23 cellular contexts compared by ENCODE assay signal in genomic region chr11:111851067-111851466, GRCh38. TPM values are rescaled to one million over a fixed set of nuclear protein-coding genes. Genes with fewer than 3 reads are reported as not detected.
DNase-seq lines count a peak whose midpoint lies in the region; ATAC-seq, FAIRE-seq and TF ChIP-seq lines count a peak whose summit lies in the region.
"Had no signal": no experiment of that assay in that cellular context is flagged by ENCODE, and none has a peak within 500 bp of the region (broad histone marks: within the 10 kb centered on the region; RNA-seq: fewer than 3 reads in every experiment).

No MANE protein-coding gene starts in this region.

- ATAC-seq in right lobe of liver, result peak; percentile 27 to 58 (median 50)
- no peak for ATAC-seq in HepG2
- ATAC-seq in left lobe of liver, result peak; percentile 59
- ATAC-seq in HG03565 (IDR thresholded peaks at IDR 0.05; ENCODE audit: unreplicated experiment), result no peak
- ATAC-seq: GM12878 had no signal

- H3K27ac ChIP-seq in right lobe of liver (peak overlapping the region in 1 of 3 donors; percentile 27), HepG2 (ENCODE audit: extremely low read length, insufficient read depth, low read length) (no peak overlapping the region)
- H3K27ac ChIP-seq: BLaER1 had no signal

- peaks cover 0 to 30% (median 4%) of the 10 kb centered on the region in 4 donors for H3K36me3 ChIP-seq in right lobe of liver
- H3K36me3 ChIP-seq in HepG2 (replicated peaks in 1 of 2; ENCODE audit: control insufficient read depth in 1 of 2, insufficient read depth in 2 of 2, low read length in 2 of 2), result peaks cover 5 to 44% of the 10 kb centered on the region in 2 experiments
- peaks cover 28% of the 10 kb centered on the region for H3K36me3 ChIP-seq in adipocyte (ENCODE audit: control insufficient read depth, insufficient read depth, low read length, severe bottlenecking)

- FAIRE-seq in HepG2 (lab: Jason Lieb, UNC), result no peak
- FAIRE-seq: GM12878, GM19239 had no signal

- H3K9me3 ChIP-seq in right lobe of liver, result no peaks in the 10 kb centered on the region
- no peaks in the 10 kb centered on the region for H3K9me3 ChIP-seq in HepG2 (ENCODE audit: low read length)
- H3K9me3 ChIP-seq in adipocyte (ENCODE audit: control insufficient read depth, low read length), result no peaks in the 10 kb centered on the region
- H3K9me3 ChIP-seq: BE2C, BLaER1 had no signal

- in situ Hi-C loops in HepG2 (cut with HindIII; ENCODE audit: extremely low pct_ligation_motif_present, low pct_unique_long_range_greater_than_20kb), result no loop called here

- no peaks in the 10 kb centered on the region for H3K79me2 ChIP-seq in HepG2 (ENCODE audit: insufficient read depth, low read length)

- intact Hi-C loops in right lobe of liver (cut with DNase I), result no loop called here
- intact Hi-C loops in HepG2 (cut with micrococcal nuclease; ENCODE audit: unreplicated experiment), result no loop called here

- TF ChIP-seq CTCF in right lobe of liver (IDR thresholded peaks at IDR 0.05) (no peak), HepG2 (CRISPR knock-in tag; IDR thresholded peaks at IDR 0.05) (no peak)

- no peak overlapping the region for H2AFZ ChIP-seq in HepG2 (ENCODE audit: low read length)

- no peak for TF ChIP-seq POLR2A in right lobe of liver (IDR thresholded peaks at IDR 0.05)
- no peak for TF ChIP-seq POLR2A in HepG2 (IDR thresholded peaks at IDR 0.05; ENCODE audit: insufficient read depth in 1 of 2, low read depth in 2 of 2, low read length in 2 of 2)
- TF ChIP-seq POLR2A in erythroblast (IDR thresholded peaks at IDR 0.05; ENCODE audit: low read length), result no peak

- WGBS in right lobe of liver (ENCODE audit: insufficient coverage, low coverage, low lambda C conversion rate, missing lambda C conversion rate), result 47% methylated on average over 8 of the region's 8 CpGs
- 99% methylated on average over 8 of the region's 8 CpGs for WGBS in HepG2 (ENCODE audit: low lambda C conversion rate)

- H3K4me3 ChIP-seq in right lobe of liver, result no peak overlapping the region
- H3K4me3 ChIP-seq in HepG2 (replicated peaks in 1 of 3; ENCODE audit: insufficient read depth in 1 of 3, low read depth in 2 of 3, low read length in 3 of 3), result no peak overlapping the region
- no peak overlapping the region for H3K4me3 ChIP-seq in adipocyte (ENCODE audit: low read length)
- H3K4me3 ChIP-seq: BLaER1, GM12878 had no signal

- DNase-seq in right lobe of liver (peak in 2 of 3 donors; percentile 28 to 51), HepG2 (ENCODE audit: low spot score) (no peak), adipocyte (ENCODE audit: low read depth) (no peak), left lobe of liver (ENCODE audit: low spot score) (no peak), RPMI8226 (no peak), erythroblast (lab: John Stamatoyannopoulos, UW) (no peak)
- DNase-seq: 8988T; ACHN; BE2C; C1 segment of cervical spinal cord; CD4-positive, alpha-beta memory T cell; CD4-positive, CD25-positive, alpha-beta regulatory T cell; CD8-positive, alpha-beta memory T cell; COR-L47; DMS 273 treated with DMSO at 0.1 percent for 48 hours; DMS153; DMS79; DND-41; GDM1 had no signal

- TF ChIP-seq EP300 in HepG2 (IDR thresholded peaks at IDR 0.05; ENCODE audit: low read depth in 2 of 2, low read length in 2 of 2) (no peak), HepG2 (CRISPR knock-in tag; IDR thresholded peaks at IDR 0.05; ENCODE audit: borderline replicate concordance) (no peak)

- H3K9ac ChIP-seq in HepG2 (ENCODE audit: insufficient read depth, low read depth, low read length), result no peak overlapping the region
- H3K9ac ChIP-seq in adipocyte (ENCODE audit: low read length), result peak overlapping the region; percentile 69
- H3K9ac ChIP-seq: BLaER1 had no signal

- H4K20me1 ChIP-seq in HepG2 (ENCODE audit: insufficient read depth, low read length), result no peaks in the 10 kb centered on the region
- H4K20me1 ChIP-seq: BLaER1 had no signal

- H3K27me3 ChIP-seq in right lobe of liver, result no peaks in the 10 kb centered on the region
- no peaks in the 10 kb centered on the region for H3K27me3 ChIP-seq in HepG2 (ENCODE audit: control insufficient read depth in 1 of 2, insufficient read depth in 2 of 2, low read length in 2 of 2)
- H3K27me3 ChIP-seq in adipocyte (replicated peaks; ENCODE audit: control insufficient read depth, insufficient read depth, low read length), result no peaks in the 10 kb centered on the region
- H3K27me3 ChIP-seq: BE2C, BLaER1 had no signal

- no TSS peak for BruUV-seq in HepG2 (replicated peaks; lab: Mats Ljungman, UMichigan)

- H3K4me1 ChIP-seq in right lobe of liver (peaks cover 0 to 9% (median 0%) of the 10 kb centered on the region in 4 donors), HepG2 (ENCODE audit: insufficient read depth, low read length) (no peaks in the 10 kb centered on the region), adipocyte (ENCODE audit: control insufficient read depth, insufficient read depth, low read length) (peaks cover 35% of the 10 kb centered on the region)
- H3K4me1 ChIP-seq: BE2C, BLaER1 had no signal

- no peak overlapping the region for H3K4me2 ChIP-seq in HepG2 (ENCODE audit: low read depth, low read length)
- H3K4me2 ChIP-seq: BLaER1 had no signal

- TF ChIP-seq RAD21 in HepG2 (CRISPR knock-in tag; IDR thresholded peaks at IDR 0.05), result no peak

- CTCF ChIA-PET in HepG2 (lab: Yijun Ruan, JAX; ENCODE audit: low intra/inter-chr PET ratio, low total read pairs), result interaction anchor here (1.6 kb wide), 1 partner anchor 286 kb away, joined by 6 read pairs; no protein-coding TSS in a partner anchor

- POLR2A ChIA-PET in HepG2 (lab: Yijun Ruan, JAX), result interaction anchor here (0.7 kb wide), 1 partner anchor 264 kb away, joined by 4 read pairs; no protein-coding TSS in a partner anchor

RNA-seq across cellular contexts. Expression of gene ALG9, which starts 20.3 kb away (rescaled TPM):
- total RNA-seq in right lobe of liver (10 to 100 TPM; 15.0 to 20.8 (median 18.2) TPM), HepG2 (2016; rRNA removed; fragmentation: Illumina TruSeq; extraction: Trizol) (24.4 and 39.4 TPM in 2 replicates), left lobe of liver (15.0 TPM)
- total RNA-seq in HepG2 (2016; cell fraction: cytosol; rRNA removed; fragmentation: Illumina TruSeq; extraction: Trizol; ENCODE audit: low read depth), result 18.6 and 19.8 TPM in 2 replicates
- 25.1 and 39.1 TPM in 2 replicates for total RNA-seq in HepG2 (2016; cell fraction: insoluble cytoplasmic fraction; rRNA removed; fragmentation: Illumina TruSeq; extraction: Trizol)
- total RNA-seq in HepG2 (2016; cell fraction: membrane; rRNA removed; fragmentation: Illumina TruSeq; extraction: Trizol), result 28.3 and 30.8 TPM in 2 replicates
- total RNA-seq in HepG2 (2016; cell fraction: nucleus; rRNA removed; fragmentation: Illumina TruSeq; extraction: Trizol), result 31.7 and 38.6 TPM in 2 replicates
- polyA plus RNA-seq in HepG2 (2011; rRNA removed), result 33.8 and 40.6 TPM in 2 replicates
- 25.7 and 32.6 TPM in 2 replicates for polyA plus RNA-seq in HepG2 (2011; cell fraction: cytosol; rRNA removed)
- 52.6 and 59.8 TPM in 2 replicates for polyA plus RNA-seq in HepG2 (2011; cell fraction: nucleus; rRNA removed)
- 25.2 and 28.4 TPM in 2 replicates for polyA plus RNA-seq in HepG2 (2012)
- 10.2 and 12.4 TPM in 2 replicates for polyA plus RNA-seq in HepG2 (2016; cell fraction: cytosol; fragmentation: Illumina TruSeq; extraction: Trizol; ENCODE audit: low read depth)
- 15.6 and 18.2 TPM in 2 replicates for polyA plus RNA-seq in HepG2 (2016; cell fraction: insoluble cytoplasmic fraction; fragmentation: Illumina TruSeq; extraction: Trizol; ENCODE audit: low read depth)
- 19.2 and 23.0 TPM in 2 replicates for polyA plus RNA-seq in HepG2 (2016; cell fraction: membrane; fragmentation: Illumina TruSeq; extraction: Trizol; ENCODE audit: low read depth)
- 37.0 and 41.3 TPM in 2 replicates for polyA plus RNA-seq in HepG2 (2016; cell fraction: nucleus; fragmentation: Illumina TruSeq; extraction: Trizol; ENCODE audit: insufficient read depth, low read depth)
- polyA minus RNA-seq in HepG2 (2011; rRNA and poly(A)+ RNA removed; ENCODE audit: low replicate concordance), result 46.1 and 69.1 TPM in 2 replicates
- polyA minus RNA-seq in HepG2 (2011; cell fraction: cytosol; rRNA and poly(A)+ RNA removed), result 34.0 and 38.6 TPM in 2 replicates
- 65.0 and 65.9 TPM in 2 replicates for polyA minus RNA-seq in HepG2 (2011; cell fraction: nucleus; rRNA and poly(A)+ RNA removed)

RNA-seq across cellular contexts. Expression of gene FDXACB1, which starts 27.9 kb away (rescaled TPM):
- 1 to 10 TPM in 4 of 6 experiments, under 1 TPM in 2; 0.90 to 1.3 (median 1.1) TPM for total RNA-seq in right lobe of liver
- total RNA-seq in HepG2 (2016; rRNA removed; fragmentation: Illumina TruSeq; extraction: Trizol), result 3.4 and 5.5 TPM in 2 replicates
- total RNA-seq in HepG2 (2016; cell fraction: cytosol; rRNA removed; fragmentation: Illumina TruSeq; extraction: Trizol; ENCODE audit: low read depth), result 0.61 and 0.79 TPM in 2 replicates
- total RNA-seq in HepG2 (2016; cell fraction: insoluble cytoplasmic fraction; rRNA removed; fragmentation: Illumina TruSeq; extraction: Trizol), result 3.7 and 5.0 TPM in 2 replicates
- total RNA-seq in HepG2 (2016; cell fraction: membrane; rRNA removed; fragmentation: Illumina TruSeq; extraction: Trizol), result 2.2 and 2.8 TPM in 2 replicates
- total RNA-seq in HepG2 (2016; cell fraction: nucleus; rRNA removed; fragmentation: Illumina TruSeq; extraction: Trizol), result 2.6 and 2.8 TPM in 2 replicates
- polyA plus RNA-seq in HepG2 (2011; rRNA removed), result 1.1 and 1.2 TPM in 2 replicates
- polyA plus RNA-seq in HepG2 (2011; cell fraction: cytosol; rRNA removed), result 0.59 and 0.86 TPM in 2 replicates
- 0.71 and 1.1 TPM in 2 replicates for polyA plus RNA-seq in HepG2 (2011; cell fraction: nucleus; rRNA removed)
- 0.97 and 0.98 TPM in 2 replicates for polyA plus RNA-seq in HepG2 (2012)
- polyA plus RNA-seq in HepG2 (2016; cell fraction: cytosol; fragmentation: Illumina TruSeq; extraction: Trizol; ENCODE audit: low read depth), result 0.36 and 0.42 TPM in 2 replicates
- 3.0 and 3.3 TPM in 2 replicates for polyA plus RNA-seq in HepG2 (2016; cell fraction: insoluble cytoplasmic fraction; fragmentation: Illumina TruSeq; extraction: Trizol; ENCODE audit: low read depth)
- 1.2 TPM in 2 replicates for polyA plus RNA-seq in HepG2 (2016; cell fraction: membrane; fragmentation: Illumina TruSeq; extraction: Trizol; ENCODE audit: low read depth)
- 3.3 and 3.6 TPM in 2 replicates for polyA plus RNA-seq in HepG2 (2016; cell fraction: nucleus; fragmentation: Illumina TruSeq; extraction: Trizol; ENCODE audit: insufficient read depth, low read depth)
- polyA minus RNA-seq in HepG2 (2011; rRNA and poly(A)+ RNA removed; ENCODE audit: low replicate concordance), result 0.80 and 1.9 TPM in 2 replicates
- polyA minus RNA-seq in HepG2 (2011; cell fraction: cytosol; rRNA and poly(A)+ RNA removed), result 0.97 and 0.99 TPM in 2 replicates
- 1.5 and 1.7 TPM in 2 replicates for polyA minus RNA-seq in HepG2 (2011; cell fraction: nucleus; rRNA and poly(A)+ RNA removed)
- total RNA-seq in left lobe of liver, result 0.70 TPM

RNA-seq across cellular contexts. Expression of gene CFAP68, which starts 28.3 kb away (rescaled TPM):
- 10 to 100 TPM; 10.6 to 22.9 (median 15.7) TPM for total RNA-seq in right lobe of liver
- 22.2 and 23.9 TPM in 2 replicates for total RNA-seq in HepG2 (2016; rRNA removed; fragmentation: Illumina TruSeq; extraction: Trizol)
- 19.0 and 21.8 TPM in 2 replicates for total RNA-seq in HepG2 (2016; cell fraction: cytosol; rRNA removed; fragmentation: Illumina TruSeq; extraction: Trizol; ENCODE audit: low read depth)
- total RNA-seq in HepG2 (2016; cell fraction: insoluble cytoplasmic fraction; rRNA removed; fragmentation: Illumina TruSeq; extraction: Trizol), result 20.6 and 27.8 TPM in 2 replicates
- 34.5 and 36.6 TPM in 2 replicates for total RNA-seq in HepG2 (2016; cell fraction: membrane; rRNA removed; fragmentation: Illumina TruSeq; extraction: Trizol)
- total RNA-seq in HepG2 (2016; cell fraction: nucleus; rRNA removed; fragmentation: Illumina TruSeq; extraction: Trizol), result 9.7 and 12.0 TPM in 2 replicates
- 25.6 and 26.3 TPM in 2 replicates for polyA plus RNA-seq in HepG2 (2011; rRNA removed)
- polyA plus RNA-seq in HepG2 (2011; cell fraction: cytosol; rRNA removed), result 14.9 and 18.5 TPM in 2 replicates
- 5.4 and 9.9 TPM in 2 replicates for polyA plus RNA-seq in HepG2 (2011; cell fraction: nucleus; rRNA removed)
- 27.0 and 32.4 TPM in 2 replicates for polyA plus RNA-seq in HepG2 (2012)
- 44.6 and 49.4 TPM in 2 replicates for polyA plus RNA-seq in HepG2 (2016; cell fraction: cytosol; fragmentation: Illumina TruSeq; extraction: Trizol; ENCODE audit: low read depth)
- 40.7 and 45.8 TPM in 2 replicates for polyA plus RNA-seq in HepG2 (2016; cell fraction: insoluble cytoplasmic fraction; fragmentation: Illumina TruSeq; extraction: Trizol; ENCODE audit: low read depth)
- 53.9 and 57.5 TPM in 2 replicates for polyA plus RNA-seq in HepG2 (2016; cell fraction: membrane; fragmentation: Illumina TruSeq; extraction: Trizol; ENCODE audit: low read depth)
- polyA plus RNA-seq in HepG2 (2016; cell fraction: nucleus; fragmentation: Illumina TruSeq; extraction: Trizol; ENCODE audit: insufficient read depth, low read depth), result 17.7 and 23.1 TPM in 2 replicates
- 3.1 and 8.5 TPM in 2 replicates for polyA minus RNA-seq in HepG2 (2011; rRNA and poly(A)+ RNA removed; ENCODE audit: low replicate concordance)
- 4.7 and 5.3 TPM in 2 replicates for polyA minus RNA-seq in HepG2 (2011; cell fraction: cytosol; rRNA and poly(A)+ RNA removed)
- polyA minus RNA-seq in HepG2 (2011; cell fraction: nucleus; rRNA and poly(A)+ RNA removed), result 3.1 and 6.0 TPM in 2 replicates
- total RNA-seq in left lobe of liver, result 12.5 TPM

Comparison
In these comparisons a context has a peak if more than half of its experiments do, and no peak if none do; other contexts are left out.
1. ATAC-seq: peak in right lobe of liver (4 of 4) and left lobe of liver (single experiment); none in HepG2 (single experiment) and HG03565 (single experiment).
2. DNase-seq: peak in right lobe of liver (2 of 3); none in HepG2 (single experiment), adipocyte (single experiment), left lobe of liver (single experiment), RPMI8226 (single experiment) and erythroblast (0 of 2).